Comparison of ENCODE assay signal across 24 cellular contexts in the genomic region with DNA sequence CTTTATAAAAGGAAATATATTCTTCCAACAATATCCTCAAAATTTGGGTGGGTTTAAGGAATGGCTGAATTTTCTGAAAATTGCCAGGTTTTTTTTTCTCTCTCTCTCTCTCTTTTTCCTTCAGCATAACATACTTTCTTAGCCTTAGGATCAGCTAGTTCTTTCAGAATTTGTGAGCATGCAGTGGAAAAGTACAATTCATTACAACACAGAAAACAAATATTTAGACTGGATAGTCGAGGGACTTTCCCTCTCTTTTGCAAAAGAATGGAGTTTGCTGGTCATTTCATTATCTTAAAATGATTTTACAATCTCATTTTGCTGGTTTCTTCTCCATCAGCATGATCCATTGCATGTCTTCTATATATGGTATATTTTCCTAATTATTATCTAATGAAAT.
A peak's percentile ranks its signal among the peaks of the same experiment; 100 is the strongest.
DNase-seq lines count a peak whose midpoint lies in the region; ATAC-seq and TF ChIP-seq lines count a peak whose summit lies in the region.
"Had no signal": no experiment of that assay in that cellular context is flagged by ENCODE, and none has a peak within 500 bp of the region (broad histone marks: within the 10 kb centered on the region; RNA-seq: fewer than 3 reads in every experiment).

No MANE protein-coding gene starts in this region.

- H2AFZ ChIP-seq in GM23338, result peak overlapping the region; percentile 64; the same call in 1 of the 2 replicates

- in situ Hi-C loops in gastrocnemius medialis (cut with MboI; ENCODE audit: low sequenced_read_pairs in 4 of 4), result no loop called here

- H3K4me3 ChIP-seq in GM23338 (no peak overlapping the region), SJSA1 (no peak overlapping the region), gastrocnemius medialis (no peak overlapping the region), body of pancreas (no peak overlapping the region)
- H3K4me3 ChIP-seq: K562, spleen, thoracic aorta had no signal

- H4K20me1 ChIP-seq in GM23338 (replicated peaks; ENCODE audit: insufficient read depth), result no peaks in the 10 kb centered on the region

- H3K9me3 Mint-ChIP-seq in GM23338, result no peaks in the 10 kb centered on the region
- H3K9me3 Mint-ChIP-seq: activated B cell treated with CpG ODN at 0.5 μM for 24 hours; CD4-positive, CD25-positive, alpha-beta regulatory T cell had no signal

- TF ChIP-seq POLR2A in gastrocnemius medialis (IDR thresholded peaks at IDR 0.05) (no peak), body of pancreas (IDR thresholded peaks at IDR 0.05) (no peak)

- H3K79me2 ChIP-seq in GM23338 (replicated peaks; ENCODE audit: insufficient read depth), result no peaks in the 10 kb centered on the region

- no peak overlapping the region for H3K27ac ChIP-seq in GM23338 (ENCODE audit: low read depth)
- H3K27ac ChIP-seq in SJSA1, result peak overlapping the region; percentile 75
- peak overlapping the region; percentile 33 to 64 (median 54) for H3K27ac ChIP-seq in gastrocnemius medialis
- no peak overlapping the region for H3K27ac ChIP-seq in body of pancreas
- H3K27ac ChIP-seq: spleen, thoracic aorta had no signal

- H3K4me2 ChIP-seq in GM23338, result no peak overlapping the region

- WGBS in body of pancreas, 2 donors, result 35 to 37% methylated on average over 1 of the region's 1 CpG

- H3K4me1 Mint-ChIP-seq in GM23338, result peaks cover 14% of the 10 kb centered on the region

- no peaks in the 10 kb centered on the region for H3K36me3 ChIP-seq in GM23338 (ENCODE audit: insufficient read depth)
- peaks cover 29% of the 10 kb centered on the region for H3K36me3 ChIP-seq in SJSA1
- no peaks in the 10 kb centered on the region for H3K36me3 ChIP-seq in gastrocnemius medialis
- no peaks in the 10 kb centered on the region for H3K36me3 ChIP-seq in body of pancreas (replicated peaks in 1 of 2; ENCODE audit: insufficient read depth in 1 of 2, low read depth in 2 of 2)
- H3K36me3 ChIP-seq: spleen, thoracic aorta had no signal

- no peaks in the 10 kb centered on the region for H3K27me3 Mint-ChIP-seq in GM23338 (ENCODE audit: insufficient read depth, low read depth, poor library complexity)
- H3K27me3 Mint-ChIP-seq: CD4-positive, CD25-positive, alpha-beta regulatory T cell had no signal

- DNase-seq in GM23338 (ENCODE audit: low spot score) (no peak), SJSA1 (ENCODE audit: low read depth in 1 of 2, low spot score in 2 of 2) (no peak), left lobe of liver (ENCODE audit: low spot score) (no peak), gastrocnemius medialis (no peak), germinal center (ENCODE audit: low spot score) (no peak), NCI-H345 (lab: John Stamatoyannopoulos, UW) (no peak), body of pancreas (no peak)
- DNase-seq: activated B cell treated with CpG ODN at 0.5 μM for 24 hours; activated CD8-positive, alpha-beta memory T cell treated with anti-CD3 and anti-CD28 coated beads, Interleukin-2, amount 50 U/mL, for 4 hours; activated gamma-delta T cell; CD4-positive, CD25-positive, alpha-beta regulatory T cell; cortex of kidney; DMS 273 treated with DMSO at 0.1 percent for 48 hours; glutamatergic neuron; mammary epithelial cell; NCI-H1105 treated with DMSO at 0.1 percent for 48 hours; NCI-H2029; NCI-H2227 treated with DMSO at 0.1 percent for 48 hours; spleen; stimulated activated CD4-positive, alpha-beta T cell treated with anti-CD3 and anti-CD28 coated beads, Interleukin-2, amount 100 ng/mL, for 48 hours; stimulated activated naive CD4-positive, alpha-beta T cell had no signal

- H3K9me2 ChIP-seq in GM23338 (ENCODE audit: insufficient read depth), result no peaks in the 10 kb centered on the region

- H3K9me3 ChIP-seq in SJSA1 (replicated peaks), result no peaks in the 10 kb centered on the region
- no peaks in the 10 kb centered on the region for H3K9me3 ChIP-seq in gastrocnemius medialis
- H3K9me3 ChIP-seq in body of pancreas, result no peaks in the 10 kb centered on the region
- H3K9me3 ChIP-seq: spleen, thoracic aorta had no signal

- H3K4me1 ChIP-seq in GM23338 (ENCODE audit: insufficient read depth), result peaks cover 14% of the 10 kb centered on the region; the same call in 1 of the 2 replicates
- H3K4me1 ChIP-seq in SJSA1 (replicated peaks), result peaks cover 43% of the 10 kb centered on the region
- peaks cover 4 to 26% of the 10 kb centered on the region in 2 donors for H3K4me1 ChIP-seq in gastrocnemius medialis
- H3K4me1 ChIP-seq in body of pancreas, result no peaks in the 10 kb centered on the region
- H3K4me1 ChIP-seq: spleen had no signal

- no peak for ATAC-seq in GM23338
- peak; percentile 85 for ATAC-seq in left lobe of liver
- peak in 1 of 2 donors; percentile 44 for ATAC-seq in gastrocnemius medialis
- no peak for ATAC-seq in body of pancreas
- ATAC-seq: HCT116, K562 had no signal

- no peak for TF ChIP-seq CTCF in GM23338 (conservative IDR thresholded peaks at IDR 0.05; ENCODE audit: low read depth in 2 of 2)
- TF ChIP-seq CTCF in gastrocnemius medialis (IDR thresholded peaks at IDR 0.05 in 4 of 5, conservative IDR thresholded peaks at IDR 0.05 in 1 of 5), result no peak
- TF ChIP-seq CTCF in body of pancreas (IDR thresholded peaks at IDR 0.05), result no peak

- no peak overlapping the region for H3K4me3 Mint-ChIP-seq in GM23338
- H3K4me3 Mint-ChIP-seq: activated B cell treated with CpG ODN at 0.5 μM for 24 hours; CD4-positive, CD25-positive, alpha-beta regulatory T cell had no signal

- H3K27me3 ChIP-seq in GM23338 (ENCODE audit: insufficient read depth), result no peaks in the 10 kb centered on the region
- H3K27me3 ChIP-seq in SJSA1 (replicated peaks), result no peaks in the 10 kb centered on the region
- H3K27me3 ChIP-seq in gastrocnemius medialis, result no peaks in the 10 kb centered on the region
- H3K27me3 ChIP-seq in body of pancreas, result no peaks in the 10 kb centered on the region
- H3K27me3 ChIP-seq: spleen had no signal

- no peaks in the 10 kb centered on the region for H3F3A ChIP-seq in GM23338 (replicated peaks; ENCODE audit: low read depth)

- no peaks in the 10 kb centered on the region for H3K36me3 Mint-ChIP-seq in GM23338 (ENCODE audit: low read depth)

- intact Hi-C loops in gastrocnemius medialis (cut with DNase I; ENCODE audit: low total_unique reads), result no loop called here
- intact Hi-C loops in body of pancreas (cut with DNase I), result no loop called here

- no peak overlapping the region; the same call in 1 of the 2 replicates for H3K27ac Mint-ChIP-seq in GM23338
- H3K27ac Mint-ChIP-seq: activated B cell treated with CpG ODN at 0.5 μM for 24 hours had no signal

TF ChIP-seq in GM23338, 12 proteins besides CTCF, POLR2A, EP300 and RAD21:
- TF ChIP-seq JUNB (IDR thresholded peaks at IDR 0.05; ENCODE audit: unreplicated experiment) (no peak), ZNF114 (CRISPR knock-in tag; IDR thresholded peaks at IDR 0.05) (no peak), ZNF331 (CRISPR knock-in tag; IDR thresholded peaks at IDR 0.05; ENCODE audit: low read depth) (no peak)

Comparison
In these comparisons a context has a peak if more than half of its experiments do, and no peak if none do; other contexts are left out.
1. H3K27ac ChIP-seq: peak in SJSA1 (single experiment) and gastrocnemius medialis (4 of 4); none in GM23338 (single experiment) and body of pancreas (0 of 4).